Comparison of ENCODE assay signal across 1 cellular context in genomic region chr16:67915831-67916723, GRCh38.
TF ChIP-seq lines count a peak whose summit lies in the region.

No MANE protein-coding gene starts in this region.

TF ChIP-seq in HepG2, 621 proteins besides CTCF, POLR2A, EP300 and RAD21 (continues in another document):
- TF ChIP-seq ZNF570 (CRISPR knock-in tag; IDR thresholded peaks at IDR 0.05; ENCODE audit: borderline replicate concordance), result no peak
- no peak for TF ChIP-seq GMEB1 (CRISPR knock-in tag; IDR thresholded peaks at IDR 0.05; ENCODE audit: borderline replicate concordance)
- TF ChIP-seq FOXP4 (CRISPR knock-in tag; IDR thresholded peaks at IDR 0.05), result peak; percentile 51; the same call in 1 of the 2 replicates
- 0 out of 2 replicates have a peak, but pooled peaks have one; percentile 13 for TF ChIP-seq USF2 (IDR thresholded peaks at IDR 0.05; ENCODE audit: low read depth, low read length)
- no peak for TF ChIP-seq USF2 (CRISPR knock-in tag; IDR thresholded peaks at IDR 0.05; ENCODE audit: borderline replicate concordance)
- no peak for TF ChIP-seq ZBTB37 (CRISPR knock-in tag; IDR thresholded peaks at IDR 0.05)
- peak; percentile 49 for TF ChIP-seq ZNF687 (CRISPR knock-in tag; IDR thresholded peaks at IDR 0.05)
- no peak for TF ChIP-seq SP1 (IDR thresholded peaks at IDR 0.05)
- no peak for TF ChIP-seq SP1 (CRISPR knock-in tag; IDR thresholded peaks at IDR 0.05)
- TF ChIP-seq MEIS1 (CRISPR knock-in tag; IDR thresholded peaks at IDR 0.05; ENCODE audit: borderline replicate concordance), result 0 out of 2 replicates have a peak, but pooled peaks have one; percentile 25
- TF ChIP-seq FOXP1 (IDR thresholded peaks at IDR 0.05), result no peak
- TF ChIP-seq FOXP1 (CRISPR knock-in tag; IDR thresholded peaks at IDR 0.05), result peak; percentile 30; the same call in 1 of the 2 replicates
- TF ChIP-seq HMGXB3 (CRISPR knock-in tag; IDR thresholded peaks at IDR 0.05; ENCODE audit: borderline replicate concordance), result no peak
- 0 out of 2 replicates have a peak, but pooled peaks have one; percentile 40 for TF ChIP-seq PRMT3 (CRISPR knock-in tag; IDR thresholded peaks at IDR 0.05; ENCODE audit: borderline replicate concordance, low read depth)
- TF ChIP-seq NKX3-1 (CRISPR knock-in tag; IDR thresholded peaks at IDR 0.05), result no peak
- peak; percentile 19; the same call in 1 of the 2 replicates for TF ChIP-seq PHF20 (CRISPR knock-in tag; IDR thresholded peaks at IDR 0.05)
- TF ChIP-seq PAXIP1 (CRISPR knock-in tag; conservative IDR thresholded peaks at IDR 0.05), result peak; percentile 67
- 0 out of 2 replicates have a peak, but pooled peaks have one; percentile 31 for TF ChIP-seq ZNF574 (CRISPR knock-in tag; IDR thresholded peaks at IDR 0.05)
- no peak for TF ChIP-seq BRCA1 (CRISPR knock-in tag; IDR thresholded peaks at IDR 0.05)
- no peak for TF ChIP-seq ZIK1 (CRISPR knock-in tag; IDR thresholded peaks at IDR 0.05; ENCODE audit: borderline replicate concordance, low read depth)
- TF ChIP-seq BRD4 (CRISPR knock-in tag; IDR thresholded peaks at IDR 0.05), result no peak
- TF ChIP-seq RARG (CRISPR knock-in tag; IDR thresholded peaks at IDR 0.05; ENCODE audit: low read depth), result no peak
- TF ChIP-seq NFATC3 (CRISPR knock-in tag; IDR thresholded peaks at IDR 0.05), result no peak
- TF ChIP-seq PHF21A (CRISPR knock-in tag; IDR thresholded peaks at IDR 0.05), result peak; percentile 60; the same call in 1 of the 2 replicates
- peak; percentile 99 for TF ChIP-seq ZNF263 (CRISPR knock-in tag; IDR thresholded peaks at IDR 0.05)
- TF ChIP-seq PCBP1 (IDR thresholded peaks at IDR 0.05; ENCODE audit: borderline replicate concordance, low read depth, low read length), result no peak
